In the genomic region with DNA sequence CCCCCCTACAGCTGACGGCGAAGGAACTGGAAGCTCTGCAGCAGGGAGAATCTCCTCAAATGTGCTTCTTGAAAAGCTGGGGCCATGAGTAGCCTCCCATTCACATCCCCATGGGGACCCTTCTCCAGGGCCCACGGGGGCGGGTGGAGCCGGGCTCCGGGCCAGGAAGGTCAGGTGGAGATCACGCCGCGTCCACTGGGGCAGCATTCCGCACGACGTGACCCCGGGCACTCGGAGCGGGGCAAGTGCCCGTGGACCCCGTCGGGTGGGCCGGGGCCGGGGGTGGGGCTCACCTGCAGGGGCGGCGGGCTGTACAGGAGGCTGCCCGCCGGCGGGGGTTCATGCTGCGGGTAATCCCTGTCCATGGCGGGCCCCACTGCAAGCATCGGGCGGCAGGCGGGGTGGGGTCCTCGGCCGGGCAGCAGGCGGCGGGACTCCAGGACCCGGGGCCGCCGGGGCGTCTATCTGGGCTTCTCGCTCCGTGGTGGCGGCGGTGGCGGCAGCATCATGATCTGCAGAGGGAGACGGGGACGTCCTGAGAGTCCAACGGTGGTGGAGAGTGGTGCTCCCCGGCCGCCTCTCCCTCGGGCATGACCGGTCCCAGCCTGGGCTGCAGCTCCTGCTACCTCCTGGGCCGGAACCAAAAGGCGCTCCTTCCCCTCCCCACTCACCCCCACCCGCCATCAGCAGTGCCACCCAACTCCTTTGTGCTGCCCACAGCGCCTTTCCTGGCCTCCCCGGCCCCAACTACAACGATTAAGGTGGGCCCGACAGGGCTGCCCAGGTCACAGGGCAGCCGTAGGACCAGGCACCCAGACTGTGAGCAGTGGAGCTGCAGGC, we compare ENCODE assay signal across 9 cellular contexts. TPM values are rescaled to one million over a fixed set of nuclear protein-coding genes. Genes with fewer than 3 reads are reported as not detected.
A peak's percentile ranks its signal among the peaks of the same experiment; 100 is the strongest.
DNase-seq lines count a peak whose midpoint lies in the region; ATAC-seq and TF ChIP-seq lines count a peak whose summit lies in the region.
"Had no signal": no experiment of that assay in that cellular context is flagged by ENCODE, and none has a peak within 500 bp of the region (broad histone marks: within the 10 kb centered on the region; RNA-seq: fewer than 3 reads in every experiment).

No MANE protein-coding gene starts in this region.

- H3K27ac Mint-ChIP-seq in T-helper 2 cell treated with Interferon-gamma antibody and Interleukin-4, amounts not matched to agents 5 μg/mL and 100 μg/mL, for 36 hours: no peak overlapping the region

- WGBS in esophagus squamous epithelium, 2 donors: 86 to 92% methylated on average over 2 to 13 of the region's 58 CpGs
- 64 to 76% methylated on average over 19 to 24 of the region's 58 CpGs for WGBS in tibial nerve, 2 donors

- H3K9me3 Mint-ChIP-seq in T-helper 2 cell treated with Interferon-gamma antibody and Interleukin-4, amounts not matched to agents 5 μg/mL and 100 μg/mL, for 36 hours: no peaks in the 10 kb centered on the region

- no peaks in the 10 kb centered on the region for H3K4me1 Mint-ChIP-seq in T-helper 2 cell treated with Interferon-gamma antibody and Interleukin-4, amounts not matched to agents 5 μg/mL and 100 μg/mL, for 36 hours (ENCODE audit: low read depth)

- TF ChIP-seq POLR2A in esophagus squamous epithelium (IDR thresholded peaks at IDR 0.05) (no peak), tibial nerve (IDR thresholded peaks at IDR 0.05) (no peak)

- no peaks in the 10 kb centered on the region for H3K27me3 ChIP-seq in esophagus squamous epithelium
- no peaks in the 10 kb centered on the region for H3K27me3 ChIP-seq in neutrophil
- no peaks in the 10 kb centered on the region for H3K27me3 ChIP-seq in tibial nerve

- H3K27me3 Mint-ChIP-seq in T-helper 2 cell treated with Interferon-gamma antibody and Interleukin-4, amounts not matched to agents 5 μg/mL and 100 μg/mL, for 36 hours (ENCODE audit: low read depth): no peaks in the 10 kb centered on the region

- no peak for TF ChIP-seq EP300 in tibial nerve (IDR thresholded peaks at IDR 0.05)

- H3K4me1 ChIP-seq in esophagus squamous epithelium (peaks cover 35 to 96% (median 63%) of the 10 kb centered on the region in 3 donors), neutrophil (ENCODE audit: control insufficient read depth in 1 of 2, insufficient read depth in 1 of 2, low read depth in 1 of 2, low read length in 1 of 2) (peaks cover 41 to 42% of the 10 kb centered on the region in 2 experiments), tibial nerve (peaks cover 0 to 83% (median 35%) of the 10 kb centered on the region in 4 donors)

- TF ChIP-seq CTCF in esophagus squamous epithelium (IDR thresholded peaks at IDR 0.05): no peak
- no peak for TF ChIP-seq CTCF in neutrophil (IDR thresholded peaks at IDR 0.05)
- TF ChIP-seq CTCF in tibial nerve (IDR thresholded peaks at IDR 0.05): no peak

- DNase-seq in amniotic epithelial cell (ENCODE audit: low read depth) (peak; percentile 39), esophagus squamous epithelium (lab: John Stamatoyannopoulos, UW) (no peak), tibial nerve (ENCODE audit: low spot score in 2 of 2) (no peak), superior temporal gyrus (ENCODE audit: extremely low spot score) (no peak)
- DNase-seq in T-helper 2 cell treated with Interferon-gamma antibody and Interleukin-4, amounts not matched to agents 5 μg/mL and 100 μg/mL, for 36 hours (ENCODE audit: low spot score): no peak
- DNase-seq: foreskin melanocyte, NCI-H446 had no signal

- H3K27ac ChIP-seq in esophagus squamous epithelium (peak overlapping the region; percentile 91 to 98 (median 92)), neutrophil (peak overlapping the region; percentile 94), tibial nerve (peak overlapping the region; percentile 71 to 96 (median 92))

- peaks cover 3 to 76% (median 5%) of the 10 kb centered on the region in 3 donors for H3K36me3 ChIP-seq in esophagus squamous epithelium
- peaks cover 60% of the 10 kb centered on the region for H3K36me3 ChIP-seq in neutrophil
- H3K36me3 ChIP-seq in tibial nerve: peaks cover 0 to 56% (median 6%) of the 10 kb centered on the region in 3 donors

- H3K36me3 Mint-ChIP-seq in T-helper 2 cell treated with Interferon-gamma antibody and Interleukin-4, amounts not matched to agents 5 μg/mL and 100 μg/mL, for 36 hours (ENCODE audit: low read depth): peaks cover 6% of the 10 kb centered on the region

- H3K4me3 Mint-ChIP-seq in T-helper 2 cell treated with Interferon-gamma antibody and Interleukin-4, amounts not matched to agents 5 μg/mL and 100 μg/mL, for 36 hours: no peak overlapping the region

- H3K4me3 ChIP-seq in esophagus squamous epithelium (peak overlapping the region; percentile 4 to 63 (median 28)), neutrophil (ENCODE audit: low read depth in 1 of 2, low read length in 1 of 2) (peak overlapping the region; percentile 80 to 96), tibial nerve (peak overlapping the region in 3 of 4 donors; percentile 7 to 50 (median 41))

- H3K9me3 ChIP-seq in esophagus squamous epithelium (no peaks in the 10 kb centered on the region), neutrophil (no peaks in the 10 kb centered on the region), tibial nerve (no peaks in the 10 kb centered on the region)

- ATAC-seq in GM21390 (IDR thresholded peaks at IDR 0.05; ENCODE audit: unreplicated experiment): no peak

- intact Hi-C loops in esophagus squamous epithelium (cut with DNase I): no loop called here

RNA-seq across cellular contexts. Expression of a gene that starts 20.0 kb away (rescaled TPM):
- total RNA-seq in esophagus squamous epithelium: 10 to 100 TPM; 31.3 to 84.3 (median 68.3) TPM
- total RNA-seq in tibial nerve: 100 to 1,000 TPM in 1 of 4 donors, 10 to 100 TPM in 3; 26.6 to 105 (median 39.3) TPM

RNA-seq across cellular contexts. Expression of a gene that starts 50.3 kb away (rescaled TPM):
- total RNA-seq in esophagus squamous epithelium (100 to 1,000 TPM; 108 to 405 (median 244) TPM), tibial nerve (100 to 1,000 TPM; 337 to 518 (median 493) TPM)

RNA-seq across cellular contexts. Expression of a gene that starts 51.5 kb away (rescaled TPM):
- 10 to 100 TPM; 59.3 to 68.5 (median 61.6) TPM for total RNA-seq in esophagus squamous epithelium
- total RNA-seq in tibial nerve: 10 to 100 TPM; 52.5 to 91.2 (median 68.7) TPM

RNA-seq across cellular contexts. Expression of a gene that starts 58.9 kb away (rescaled TPM):
- total RNA-seq in esophagus squamous epithelium (100 to 1,000 TPM; 113 to 198 (median 166) TPM), tibial nerve (100 to 1,000 TPM in 3 of 4 donors, 10 to 100 TPM in 1; 81.6 to 136 (median 121) TPM)

Comparison
In these comparisons a context has a peak if more than half of its experiments do, and no peak if none do; other contexts are left out.
1. H3K4me3 ChIP-seq: peak in every context shown above with its lines; median percentile 88 in neutrophil; 41 in tibial nerve; 28 in esophagus squamous epithelium.